In the genomic region with DNA sequence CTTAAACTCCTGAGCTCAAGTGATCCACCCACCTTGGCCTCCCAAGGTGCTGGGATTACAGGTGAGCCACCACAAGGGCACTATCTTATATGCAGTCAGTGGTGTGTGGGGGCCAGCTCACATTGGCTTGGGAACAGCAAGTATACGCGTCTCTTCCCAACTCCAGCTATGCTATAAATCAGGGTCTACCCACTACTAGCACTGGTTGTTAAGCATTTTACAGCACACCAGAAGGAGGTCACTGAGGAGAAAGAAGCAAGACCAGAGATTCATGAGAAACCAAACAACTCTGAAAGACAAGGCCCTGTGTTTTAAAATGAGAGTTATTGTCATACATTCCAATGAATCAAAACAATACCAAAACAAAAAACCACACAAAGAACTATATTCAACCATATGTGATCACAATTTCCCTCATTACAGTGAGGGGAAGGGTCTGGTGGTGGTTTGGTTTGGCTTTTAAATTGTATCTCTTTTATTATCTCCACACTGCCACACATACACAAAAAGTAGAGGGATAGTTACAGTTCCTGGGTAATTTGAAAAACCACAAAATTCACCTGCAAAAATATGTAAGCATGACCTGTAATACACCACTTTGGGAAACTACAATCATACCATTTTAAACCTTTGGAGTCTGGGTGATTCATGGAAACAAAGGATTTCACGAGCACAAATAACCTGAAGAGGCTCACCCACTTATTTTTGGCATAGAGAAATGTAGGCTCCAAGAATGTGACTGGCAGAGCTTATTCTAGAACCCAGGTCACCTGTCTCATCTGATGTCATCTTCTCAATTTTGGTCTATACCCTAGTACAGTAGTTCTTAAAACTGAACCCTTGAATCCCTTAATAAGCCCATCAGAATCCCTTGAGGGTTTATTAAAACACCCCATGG, we compare ENCODE assay signal across 1 cellular context.
TF ChIP-seq lines count a peak whose summit lies in the region.

No MANE protein-coding gene starts in this region.

TF ChIP-seq in endothelial cell of umbilical vein, 7 proteins besides CTCF, POLR2A, EP300 and RAD21:
- TF ChIP-seq GATA2 (IDR thresholded peaks at IDR 0.05; ENCODE audit: insufficient read depth, insufficient read length, low read depth, low read length), result no peak
- TF ChIP-seq EZH2 (IDR thresholded peaks at IDR 0.05; ENCODE audit: borderline replicate concordance, low read depth, low read length, severe bottlenecking), result no peak
